ENCODE assay signal across 4 cellular contexts in the genomic region with DNA sequence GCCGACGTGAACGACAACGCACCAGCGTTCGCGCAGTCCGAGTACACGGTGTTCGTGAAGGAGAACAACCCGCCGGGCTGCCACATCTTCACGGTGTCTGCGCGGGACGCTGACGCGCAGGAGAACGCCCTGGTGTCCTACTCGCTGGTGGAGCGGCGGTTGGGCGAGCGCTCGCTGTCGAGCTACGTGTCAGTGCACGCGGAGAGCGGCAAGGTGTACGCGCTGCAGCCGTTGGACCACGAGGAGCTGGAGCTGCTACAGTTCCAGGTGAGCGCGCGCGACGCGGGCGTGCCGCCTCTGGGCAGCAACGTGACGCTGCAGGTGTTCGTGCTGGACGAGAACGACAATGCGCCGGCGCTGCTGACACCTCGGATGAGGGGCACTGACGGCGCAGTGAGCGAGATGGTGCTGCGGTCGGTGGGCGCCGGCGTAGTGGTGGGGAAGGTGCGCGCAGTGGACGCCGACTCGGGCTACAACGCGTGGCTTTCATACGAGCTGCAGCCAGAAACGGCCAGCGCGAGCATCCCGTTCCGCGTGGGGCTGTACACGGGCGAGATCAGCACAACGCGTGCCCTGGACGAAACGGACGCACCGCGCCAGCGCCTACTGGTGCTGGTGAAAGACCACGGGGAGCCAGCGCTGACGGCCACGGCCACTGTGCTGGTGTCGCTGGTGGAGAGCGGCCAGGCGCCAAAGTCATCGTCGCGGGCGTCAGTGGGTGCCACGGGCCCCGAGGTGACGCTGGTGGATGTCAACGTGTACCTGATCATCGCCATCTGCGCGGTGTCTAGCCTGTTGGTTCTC. TPM values are rescaled to one million over a fixed set of nuclear protein-coding genes. Genes with fewer than 3 reads are reported as not detected.
"Had no signal": no experiment of that assay in that cellular context is flagged by ENCODE, and none has a peak within 500 bp of the region (broad histone marks: within the 10 kb centered on the region; RNA-seq: fewer than 3 reads in every experiment).

No MANE protein-coding gene starts in this region.

RNA-seq across cellular contexts. Expression of a gene that starts 1.9 kb away (rescaled TPM):
- polyA plus RNA-seq: thymus had no signal

RNA-seq across cellular contexts. Expression of a gene that starts 9.0 kb away (rescaled TPM):
- total RNA-seq: ureter had no signal
- polyA plus RNA-seq: stomach had no signal

RNA-seq across cellular contexts. Expression of a gene that starts 18.7 kb away (rescaled TPM):
- total RNA-seq: vagina had no signal
